Comparison of ENCODE assay signal across 18 cellular contexts in the genomic region with DNA sequence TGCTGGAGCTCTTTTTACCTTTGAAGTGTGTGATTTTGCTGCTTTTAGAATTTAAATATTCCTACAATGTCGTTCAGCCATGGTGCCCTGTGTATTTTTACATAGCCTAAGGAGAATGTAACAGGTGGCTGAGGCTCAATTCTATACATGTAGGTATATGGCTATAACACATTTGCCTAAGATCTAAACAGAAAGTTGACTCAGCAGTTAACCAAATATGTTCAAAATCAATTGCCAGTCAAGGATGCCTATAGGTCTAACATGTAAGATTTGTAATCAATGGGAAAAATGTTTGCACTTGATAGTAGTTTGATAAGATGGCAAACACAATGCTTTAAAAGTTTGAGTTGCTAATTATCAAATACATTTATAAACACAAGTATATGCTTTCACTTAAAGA.
"Had no signal": no experiment of that assay in that cellular context is flagged by ENCODE, and none has a peak within 500 bp of the region (broad histone marks: within the 10 kb centered on the region; RNA-seq: fewer than 3 reads in every experiment).

No MANE protein-coding gene starts in this region.

- H3K4me3 Mint-ChIP-seq: activated CD4-positive, alpha-beta memory T cell treated with anti-CD3 and anti-CD28 coated beads for 36 hours; activated CD8-positive, alpha-beta memory T cell treated with anti-CD3 and anti-CD28 coated beads, Interleukin-2, amount 10 ng/mL, durations not matched to agents 7 days and 5 days; activated naive CD4-positive, alpha-beta T cell treated with anti-CD3 and anti-CD28 coated beads for 36 hours; effector memory CD8-positive, alpha-beta T cell; natural killer cell treated with Interleukin-12 subunit alpha and Interleukin-12 subunit beta and Interleukin-15 and Interleukin-18, amount 100 ng/mL, for 72 hours had no signal

- DNase-seq: activated CD4-positive, alpha-beta memory T cell treated with anti-CD3 and anti-CD28 coated beads for 36 hours; activated CD8-positive, alpha-beta memory T cell treated with anti-CD3 and anti-CD28 coated beads, Interleukin-2, amount 10 ng/mL, durations not matched to agents 7 days and 5 days; activated naive CD4-positive, alpha-beta T cell treated with anti-CD3 and anti-CD28 coated beads for 36 hours; activated T-cell treated with anti-CD3 and anti-CD28 coated beads, Interleukin-2, amount 50 U/mL, for 1 hour; dermis blood vessel endothelial cell; effector memory CD8-positive, alpha-beta T cell; foreskin melanocyte; occipital lobe; right cardiac atrium; stomach; testis; upper lobe of left lung had no signal

- H3K4me3 ChIP-seq: ascending aorta, prostate gland, stomach, testis, upper lobe of left lung had no signal

- H3K4me1 Mint-ChIP-seq: activated CD8-positive, alpha-beta memory T cell treated with anti-CD3 and anti-CD28 coated beads, Interleukin-2, amount 10 ng/mL, durations not matched to agents 7 days and 5 days had no signal

- H3K9me3 Mint-ChIP-seq: activated CD4-positive, alpha-beta memory T cell treated with anti-CD3 and anti-CD28 coated beads for 36 hours; activated naive CD4-positive, alpha-beta T cell treated with anti-CD3 and anti-CD28 coated beads for 36 hours; activated T-helper 2 cell treated with anti-CD3 and anti-CD28 coated beads, Interferon-gamma antibody, Interleukin-2, Interleukin-4, amounts not matched to agents 10 μg/mL and 5 μg/mL and 100 μg/mL, durations not matched to agents 14 hours and 24 hours and 36 hours; effector memory CD8-positive, alpha-beta T cell; natural killer cell treated with Interleukin-12 subunit alpha and Interleukin-12 subunit beta and Interleukin-15 and Interleukin-18, amount 100 ng/mL, for 72 hours had no signal

- H3K36me3 ChIP-seq: ascending aorta, prostate gland, stomach, upper lobe of left lung had no signal

- H3K27me3 ChIP-seq: ascending aorta, stomach, testis, upper lobe of left lung had no signal

- H3K27ac Mint-ChIP-seq: activated CD4-positive, alpha-beta memory T cell treated with anti-CD3 and anti-CD28 coated beads for 36 hours; activated CD8-positive, alpha-beta memory T cell treated with anti-CD3 and anti-CD28 coated beads, Interleukin-2, amount 10 ng/mL, durations not matched to agents 7 days and 5 days; activated naive CD4-positive, alpha-beta T cell treated with anti-CD3 and anti-CD28 coated beads for 36 hours; activated T-helper 2 cell treated with anti-CD3 and anti-CD28 coated beads, Interferon-gamma antibody, Interleukin-2, Interleukin-4, amounts not matched to agents 10 μg/mL and 5 μg/mL and 100 μg/mL, durations not matched to agents 14 hours and 24 hours and 36 hours; effector memory CD8-positive, alpha-beta T cell; natural killer cell treated with Interleukin-12 subunit alpha and Interleukin-12 subunit beta and Interleukin-15 and Interleukin-18, amount 100 ng/mL, for 72 hours had no signal

- FAIRE-seq: bronchial epithelial cell had no signal

- H3K27ac ChIP-seq: ascending aorta, epithelial cell of prostate, prostate gland, stomach, testis, upper lobe of left lung had no signal

- H3K4me1 ChIP-seq: testis had no signal

- H3K36me3 Mint-ChIP-seq: activated CD4-positive, alpha-beta memory T cell treated with anti-CD3 and anti-CD28 coated beads for 36 hours; activated CD8-positive, alpha-beta memory T cell treated with anti-CD3 and anti-CD28 coated beads, Interleukin-2, amount 10 ng/mL, durations not matched to agents 7 days and 5 days; natural killer cell treated with Interleukin-12 subunit alpha and Interleukin-12 subunit beta and Interleukin-15 and Interleukin-18, amount 100 ng/mL, for 72 hours had no signal

- H3K9me3 ChIP-seq: ascending aorta, prostate gland, stomach, testis, upper lobe of left lung had no signal
